7 cellular contexts compared by ENCODE assay signal in the genomic region with DNA sequence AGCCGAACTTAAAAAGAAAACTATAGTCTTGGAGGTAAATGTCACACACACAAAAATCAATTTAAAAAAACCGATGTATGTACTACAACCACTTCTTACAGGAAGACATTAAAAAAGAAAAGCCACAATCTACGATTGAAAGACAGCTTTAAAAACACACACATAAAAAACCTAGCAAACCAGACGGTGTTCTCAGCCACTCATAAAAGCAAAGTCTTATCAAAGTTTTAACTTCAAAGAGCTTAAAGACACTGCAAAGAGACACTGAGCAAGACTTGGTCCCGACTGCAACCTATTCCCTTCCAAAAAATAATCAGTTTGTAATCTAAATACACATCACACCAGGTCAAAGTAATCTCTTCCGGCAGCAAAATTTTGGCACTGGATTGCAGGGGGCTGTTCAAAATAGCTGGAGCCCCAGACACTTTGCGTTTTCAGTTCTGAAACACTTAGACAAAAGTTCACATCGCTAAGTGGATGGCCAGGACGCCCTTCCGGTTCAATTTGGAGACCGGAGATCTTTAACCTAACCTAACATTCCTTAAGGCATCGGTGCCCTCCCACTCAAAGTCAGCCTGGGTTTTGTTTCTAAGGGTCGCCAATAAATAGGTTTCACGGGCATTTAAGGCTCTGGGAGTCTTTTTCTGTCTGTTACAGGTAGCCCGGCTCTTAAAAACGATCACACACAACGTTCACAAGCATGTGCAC. TPM values are rescaled to one million over a fixed set of nuclear protein-coding genes. Genes with fewer than 3 reads are reported as not detected.
DNase-seq lines count a peak whose midpoint lies in the region; ATAC-seq, FAIRE-seq and TF ChIP-seq lines count a peak whose summit lies in the region.

No MANE protein-coding gene starts in this region.

- H3K4me3 Mint-ChIP-seq in activated T-helper 17 cell treated with anti-CD3 and anti-CD28 coated beads, Interleukin-2, amount 50 U/mL, for 72 hours = peak overlapping the region; percentile 85
- peak overlapping the region; percentile 69 to 84 (median 77) for H3K4me3 Mint-ChIP-seq in immature natural killer cell
- peak overlapping the region; percentile 83 for H3K4me3 Mint-ChIP-seq in stimulated activated naive CD8-positive, alpha-beta T cell treated with anti-CD3 and anti-CD28 coated beads, Interleukin-15, Interleukin-2, amounts not matched to agents 100 ng/mL and 50 ng/mL, for 24 hours

- no peak for TF ChIP-seq POLR2A in H54 (IDR thresholded peaks at IDR 0.05; ENCODE audit: low read depth, low read length)

- FAIRE-seq in H54 (lab: Jason Lieb, UNC) = no peak

- H3K27ac Mint-ChIP-seq in activated T-helper 17 cell treated with anti-CD3 and anti-CD28 coated beads, Interleukin-2, amount 50 U/mL, for 72 hours = peak overlapping the region; percentile 67
- H3K27ac Mint-ChIP-seq in immature natural killer cell = peak overlapping the region in 5 of 6 donors; percentile 41 to 87 (median 68)
- peak overlapping the region; percentile 81 for H3K27ac Mint-ChIP-seq in stimulated activated naive CD8-positive, alpha-beta T cell treated with anti-CD3 and anti-CD28 coated beads, Interleukin-15, Interleukin-2, amounts not matched to agents 100 ng/mL and 50 ng/mL, for 24 hours

- peaks cover 1% of the 10 kb centered on the region for H3K27me3 Mint-ChIP-seq in activated T-helper 17 cell treated with anti-CD3 and anti-CD28 coated beads, Interleukin-2, amount 50 U/mL, for 72 hours
- peaks cover 9 to 16% (median 12%) of the 10 kb centered on the region in 3 donors for H3K27me3 Mint-ChIP-seq in immature natural killer cell (ENCODE audit: low read depth in 3 of 3)
- H3K27me3 Mint-ChIP-seq in stimulated activated naive CD8-positive, alpha-beta T cell treated with anti-CD3 and anti-CD28 coated beads, Interleukin-15, Interleukin-2, amounts not matched to agents 100 ng/mL and 50 ng/mL, for 24 hours = peaks cover 7% of the 10 kb centered on the region

- H3K36me3 Mint-ChIP-seq in activated T-helper 17 cell treated with anti-CD3 and anti-CD28 coated beads, Interleukin-2, amount 50 U/mL, for 72 hours (ENCODE audit: low read depth) = peaks cover 17% of the 10 kb centered on the region
- H3K36me3 Mint-ChIP-seq in immature natural killer cell = no peaks in the 10 kb centered on the region
- H3K36me3 Mint-ChIP-seq in stimulated activated naive CD8-positive, alpha-beta T cell treated with anti-CD3 and anti-CD28 coated beads, Interleukin-15, Interleukin-2, amounts not matched to agents 100 ng/mL and 50 ng/mL, for 24 hours (ENCODE audit: low read depth) = no peaks in the 10 kb centered on the region

- H3K4me1 Mint-ChIP-seq in activated T-helper 17 cell treated with anti-CD3 and anti-CD28 coated beads, Interleukin-2, amount 50 U/mL, for 72 hours = peaks cover 34% of the 10 kb centered on the region
- peaks cover 71 to 80% of the 10 kb centered on the region in 2 donors for H3K4me1 Mint-ChIP-seq in immature natural killer cell
- H3K4me1 Mint-ChIP-seq in stimulated activated naive CD8-positive, alpha-beta T cell treated with anti-CD3 and anti-CD28 coated beads, Interleukin-15, Interleukin-2, amounts not matched to agents 100 ng/mL and 50 ng/mL, for 24 hours (ENCODE audit: low read depth) = peaks cover 65% of the 10 kb centered on the region

- ATAC-seq in activated T-helper 17 cell treated with anti-CD3 and anti-CD28 coated beads, Interleukin-2, amount 50 U/mL, for 72 hours (replicated peaks) = no peak
- ATAC-seq in HG03108 (IDR thresholded peaks at IDR 0.05; ENCODE audit: unreplicated experiment) = no peak
- ATAC-seq in HG03460 (IDR thresholded peaks at IDR 0.05; ENCODE audit: unreplicated experiment) = no peak

- H3K9me3 Mint-ChIP-seq in activated T-helper 17 cell treated with anti-CD3 and anti-CD28 coated beads, Interleukin-2, amount 50 U/mL, for 72 hours = no peaks in the 10 kb centered on the region
- no peaks in the 10 kb centered on the region for H3K9me3 Mint-ChIP-seq in immature natural killer cell
- no peaks in the 10 kb centered on the region for H3K9me3 Mint-ChIP-seq in stimulated activated naive CD8-positive, alpha-beta T cell treated with anti-CD3 and anti-CD28 coated beads, Interleukin-15, Interleukin-2, amounts not matched to agents 100 ng/mL and 50 ng/mL, for 24 hours

- DNase-seq in HT-29 (ENCODE audit: low spot score) = peak; percentile 12
- DNase-seq in immature natural killer cell = no peak
- DNase-seq in H54 (ENCODE audit: insufficient read length, low spot score) = no peak

RNA-seq across cellular contexts. Expression of a gene that starts 2.6 kb away (rescaled TPM):
- total RNA-seq in HT-29 (2014; rRNA removed; shearing (Covaris generic)) = 8.6 and 13.8 TPM in 2 replicates
- 1 to 10 TPM; 3.0 to 5.2 TPM for total RNA-seq in activated T-helper 17 cell treated with anti-CD3 and anti-CD28 coated beads, Interleukin-2, amount 50 U/mL, for 72 hours
- under 1 TPM in 2 of 3 donors, not detected in 1; 0.17 to 0.48 TPM for polyA plus RNA-seq in immature natural killer cell
